Comparison of ENCODE assay signal across 1 cellular context in genomic region chr3:46971742-46972141, GRCh38.
TF ChIP-seq lines count a peak whose summit lies in the region.

No MANE protein-coding gene starts in this region.

TF ChIP-seq in K562, 482 proteins besides CTCF, POLR2A, EP300 and RAD21 (continued from another document):
- TF ChIP-seq ZBTB33 (CRISPR knock-in tag; IDR thresholded peaks at IDR 0.05): no peak
- TF ChIP-seq ZNF668 (CRISPR knock-in tag; IDR thresholded peaks at IDR 0.05): no peak
- TF ChIP-seq CBFA2T3 (IDR thresholded peaks at IDR 0.05): peak; percentile 82
- TF ChIP-seq CCAR2 (IDR thresholded peaks at IDR 0.05; ENCODE audit: low read depth, low read length): no peak
- TF ChIP-seq ZBED1 (IDR thresholded peaks at IDR 0.05): no peak
- TF ChIP-seq BCLAF1 (IDR thresholded peaks at IDR 0.05; ENCODE audit: borderline replicate concordance in 1 of 2, control insufficient read depth in 1 of 2, low read depth in 2 of 2, low read length in 1 of 2): no peak
- TF ChIP-seq U2AF1 (optimal IDR thresholded peaks at IDR 0.05; ENCODE audit: low read depth, low read length): no peak
- TF ChIP-seq TBL1XR1 (IDR thresholded peaks at IDR 0.05; ENCODE audit: low read length in 2 of 2): 0 out of 4 replicates have a peak, but pooled peaks of 1 of the 2 experiments have one; percentile 10
- TF ChIP-seq ZNF77 (CRISPR knock-in tag; IDR thresholded peaks at IDR 0.05): no peak
- TF ChIP-seq, protein P1, sequence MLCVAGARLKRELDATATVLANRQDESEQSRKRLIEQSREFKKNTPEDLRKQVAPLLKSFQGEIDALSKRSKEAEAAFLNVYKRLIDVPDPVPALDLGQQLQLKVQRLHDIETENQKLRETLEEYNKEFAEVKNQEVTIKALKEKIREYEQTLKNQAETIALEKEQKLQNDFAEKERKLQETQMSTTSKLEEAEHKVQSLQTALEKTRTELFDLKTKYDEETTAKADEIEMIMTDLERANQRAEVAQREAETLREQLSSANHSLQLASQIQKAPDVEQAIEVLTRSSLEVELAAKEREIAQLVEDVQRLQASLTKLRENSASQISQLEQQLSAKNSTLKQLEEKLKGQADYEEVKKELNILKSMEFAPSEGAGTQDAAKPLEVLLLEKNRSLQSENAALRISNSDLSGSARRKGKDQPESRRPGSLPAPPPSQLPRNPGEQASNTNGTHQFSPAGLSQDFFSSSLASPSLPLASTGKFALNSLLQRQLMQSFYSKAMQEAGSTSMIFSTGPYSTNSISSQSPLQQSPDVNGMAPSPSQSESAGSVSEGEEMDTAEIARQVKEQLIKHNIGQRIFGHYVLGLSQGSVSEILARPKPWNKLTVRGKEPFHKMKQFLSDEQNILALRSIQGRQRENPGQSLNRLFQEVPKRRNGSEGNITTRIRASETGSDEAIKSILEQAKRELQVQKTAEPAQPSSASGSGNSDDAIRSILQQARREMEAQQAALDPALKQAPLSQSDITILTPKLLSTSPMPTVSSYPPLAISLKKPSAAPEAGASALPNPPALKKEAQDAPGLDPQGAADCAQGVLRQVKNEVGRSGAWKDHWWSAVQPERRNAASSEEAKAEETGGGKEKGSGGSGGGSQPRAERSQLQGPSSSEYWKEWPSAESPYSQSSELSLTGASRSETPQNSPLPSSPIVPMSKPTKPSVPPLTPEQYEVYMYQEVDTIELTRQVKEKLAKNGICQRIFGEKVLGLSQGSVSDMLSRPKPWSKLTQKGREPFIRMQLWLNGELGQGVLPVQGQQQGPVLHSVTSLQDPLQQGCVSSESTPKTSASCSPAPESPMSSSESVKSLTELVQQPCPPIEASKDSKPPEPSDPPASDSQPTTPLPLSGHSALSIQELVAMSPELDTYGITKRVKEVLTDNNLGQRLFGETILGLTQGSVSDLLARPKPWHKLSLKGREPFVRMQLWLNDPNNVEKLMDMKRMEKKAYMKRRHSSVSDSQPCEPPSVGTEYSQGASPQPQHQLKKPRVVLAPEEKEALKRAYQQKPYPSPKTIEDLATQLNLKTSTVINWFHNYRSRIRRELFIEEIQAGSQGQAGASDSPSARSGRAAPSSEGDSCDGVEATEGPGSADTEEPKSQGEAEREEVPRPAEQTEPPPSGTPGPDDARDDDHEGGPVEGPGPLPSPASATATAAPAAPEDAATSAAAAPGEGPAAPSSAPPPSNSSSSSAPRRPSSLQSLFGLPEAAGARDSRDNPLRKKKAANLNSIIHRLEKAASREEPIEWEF (CRISPR knock-in tag; IDR thresholded peaks at IDR 0.05): no peak
- TF ChIP-seq, protein P2, sequence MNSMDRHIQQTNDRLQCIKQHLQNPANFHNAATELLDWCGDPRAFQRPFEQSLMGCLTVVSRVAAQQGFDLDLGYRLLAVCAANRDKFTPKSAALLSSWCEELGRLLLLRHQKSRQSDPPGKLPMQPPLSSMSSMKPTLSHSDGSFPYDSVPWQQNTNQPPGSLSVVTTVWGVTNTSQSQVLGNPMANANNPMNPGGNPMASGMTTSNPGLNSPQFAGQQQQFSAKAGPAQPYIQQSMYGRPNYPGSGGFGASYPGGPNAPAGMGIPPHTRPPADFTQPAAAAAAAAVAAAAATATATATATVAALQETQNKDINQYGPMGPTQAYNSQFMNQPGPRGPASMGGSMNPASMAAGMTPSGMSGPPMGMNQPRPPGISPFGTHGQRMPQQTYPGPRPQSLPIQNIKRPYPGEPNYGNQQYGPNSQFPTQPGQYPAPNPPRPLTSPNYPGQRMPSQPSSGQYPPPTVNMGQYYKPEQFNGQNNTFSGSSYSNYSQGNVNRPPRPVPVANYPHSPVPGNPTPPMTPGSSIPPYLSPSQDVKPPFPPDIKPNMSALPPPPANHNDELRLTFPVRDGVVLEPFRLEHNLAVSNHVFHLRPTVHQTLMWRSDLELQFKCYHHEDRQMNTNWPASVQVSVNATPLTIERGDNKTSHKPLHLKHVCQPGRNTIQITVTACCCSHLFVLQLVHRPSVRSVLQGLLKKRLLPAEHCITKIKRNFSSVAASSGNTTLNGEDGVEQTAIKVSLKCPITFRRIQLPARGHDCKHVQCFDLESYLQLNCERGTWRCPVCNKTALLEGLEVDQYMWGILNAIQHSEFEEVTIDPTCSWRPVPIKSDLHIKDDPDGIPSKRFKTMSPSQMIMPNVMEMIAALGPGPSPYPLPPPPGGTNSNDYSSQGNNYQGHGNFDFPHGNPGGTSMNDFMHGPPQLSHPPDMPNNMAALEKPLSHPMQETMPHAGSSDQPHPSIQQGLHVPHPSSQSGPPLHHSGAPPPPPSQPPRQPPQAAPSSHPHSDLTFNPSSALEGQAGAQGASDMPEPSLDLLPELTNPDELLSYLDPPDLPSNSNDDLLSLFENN (IDR thresholded peaks at IDR 0.05; ENCODE audit: low read depth in 2 of 2, low read length in 2 of 2): 0 out of 4 replicates have a peak, but pooled peaks of 1 of the 2 experiments have one; percentile 22
- TF ChIP-seq BACH1 (tag; IDR thresholded peaks at IDR 0.05): no peak
- TF ChIP-seq, protein P3, sequence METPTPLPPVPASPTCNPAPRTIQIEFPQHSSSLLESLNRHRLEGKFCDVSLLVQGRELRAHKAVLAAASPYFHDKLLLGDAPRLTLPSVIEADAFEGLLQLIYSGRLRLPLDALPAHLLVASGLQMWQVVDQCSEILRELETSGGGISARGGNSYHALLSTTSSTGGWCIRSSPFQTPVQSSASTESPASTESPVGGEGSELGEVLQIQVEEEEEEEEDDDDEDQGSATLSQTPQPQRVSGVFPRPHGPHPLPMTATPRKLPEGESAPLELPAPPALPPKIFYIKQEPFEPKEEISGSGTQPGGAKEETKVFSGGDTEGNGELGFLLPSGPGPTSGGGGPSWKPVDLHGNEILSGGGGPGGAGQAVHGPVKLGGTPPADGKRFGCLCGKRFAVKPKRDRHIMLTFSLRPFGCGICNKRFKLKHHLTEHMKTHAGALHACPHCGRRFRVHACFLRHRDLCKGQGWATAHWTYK (CRISPR knock-in tag; IDR thresholded peaks at IDR 0.05): no peak
- TF ChIP-seq RFX1 (IDR thresholded peaks at IDR 0.05): no peak
- peak; percentile 88 for TF ChIP-seq SMARCA4 (IDR thresholded peaks at IDR 0.05)
